Comparison of ENCODE assay signal across 10 cellular contexts in the genomic region with DNA sequence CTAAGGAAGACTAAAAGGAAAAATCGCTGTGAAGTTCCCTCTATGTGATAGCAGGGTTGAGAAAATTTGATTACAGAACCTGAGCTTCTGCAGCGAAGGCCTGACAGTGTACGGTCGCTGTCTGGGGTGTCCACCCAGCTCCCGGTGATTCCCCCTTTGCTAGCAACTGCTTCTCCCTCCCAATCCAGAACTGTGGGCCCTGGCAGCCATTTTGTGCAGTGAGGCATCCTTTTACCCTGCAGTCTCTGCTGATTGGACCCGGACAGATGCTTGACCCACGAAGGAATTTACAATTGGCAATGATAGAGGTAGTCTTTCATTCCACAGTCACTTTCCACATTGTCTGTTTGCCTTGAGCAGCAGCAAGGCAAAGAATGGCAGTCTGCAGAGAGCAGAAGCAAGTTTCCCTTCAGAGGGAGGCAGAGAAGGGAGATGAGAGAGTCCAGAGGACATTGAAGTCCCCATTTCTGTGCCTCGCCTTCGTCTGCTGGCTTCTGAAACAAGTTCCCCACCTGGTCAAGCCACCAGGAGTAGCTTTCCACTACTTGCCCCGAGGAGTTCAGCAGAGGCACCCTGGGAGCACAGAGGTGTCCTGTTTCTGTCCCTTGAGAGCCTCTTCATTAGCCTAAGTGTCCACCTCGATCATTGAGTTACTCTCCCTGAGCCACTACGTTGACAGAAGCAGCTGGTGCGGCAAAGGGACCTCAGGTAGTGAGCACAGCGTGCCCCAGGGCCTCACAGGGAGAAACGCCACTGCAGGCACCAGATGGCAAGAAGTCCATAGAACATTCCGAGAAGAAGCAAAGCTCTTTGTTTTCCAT.
"Had no signal": no experiment of that assay in that cellular context is flagged by ENCODE, and none has a peak within 500 bp of the region (broad histone marks: within the 10 kb centered on the region; RNA-seq: fewer than 3 reads in every experiment).

No MANE protein-coding gene starts in this region.

- H3K36me3 ChIP-seq: breast epithelium, upper lobe of right lung had no signal

- H3K4me3 ChIP-seq: breast epithelium, testis, upper lobe of right lung had no signal

- DNase-seq: activated CD4-positive, alpha-beta T cell treated with anti-CD3 and anti-CD28 coated beads for 36 hours; activated CD8-positive, alpha-beta memory T cell treated with anti-CD3 and anti-CD28 coated beads, Interleukin-2, amount 50 U/mL, for 4 hours; activated CD8-positive, alpha-beta T cell treated with anti-CD3 and anti-CD28 coated beads for 36 hours; activated T-cell treated with anti-CD3 and anti-CD28 coated beads, Interleukin-2, amount 50 U/mL, for 72 hours; aorta; head of caudate nucleus; stimulated activated CD4-positive, alpha-beta T cell treated with anti-CD3 and anti-CD28 coated beads, Interleukin-4, amount 100 ng/mL, for 24 hours; testis; upper lobe of right lung had no signal

- ATAC-seq: activated CD4-positive, alpha-beta T cell treated with anti-CD3 and anti-CD28 coated beads for 36 hours; activated CD8-positive, alpha-beta T cell treated with anti-CD3 and anti-CD28 coated beads for 36 hours; activated T-cell treated with anti-CD3 and anti-CD28 coated beads, Interleukin-2, amount 50 U/mL, for 72 hours; upper lobe of right lung had no signal

- H3K27me3 ChIP-seq: breast epithelium, testis, upper lobe of right lung had no signal
